8 cellular contexts compared by ENCODE assay signal in genomic region chr15:51750942-51751686, GRCh38. TPM values are rescaled to one million over a fixed set of nuclear protein-coding genes. Genes with fewer than 3 reads are reported as not detected.
DNase-seq lines count a peak whose midpoint lies in the region; ATAC-seq and TF ChIP-seq lines count a peak whose summit lies in the region.

Gene TMOD2, plus strand, starts transcription at chr15:51751597. Its CDS starts 14,845 bp downstream, at chr15:51766442.

- peaks cover 3% of the 10 kb centered on the region for H3K4me1 Mint-ChIP-seq in glutamatergic neuron (ENCODE audit: low read depth, unreplicated experiment)

- no peak within 1 kb of the TSS for H2AFZ ChIP-seq in OCI-LY7 (ENCODE audit: low read length)

- no TSS peak for BruUV-seq in OCI-LY7 (replicated peaks; lab: Mats Ljungman, UMichigan)

- POLR2A ChIA-PET in OCI-LY7 (lab: Charles Lee): interaction anchor here (0.6 kb wide), 1 partner anchor 756 kb away, joined by 3 read pairs; no protein-coding TSS in a partner anchor

- no peak within 1 kb of the TSS for H3K27ac ChIP-seq in OCI-LY7 (ENCODE audit: low read depth, low read length, poor library complexity, severe bottlenecking)

- no peaks in the 10 kb centered on the region for H3K36me3 ChIP-seq in OCI-LY7 (ENCODE audit: insufficient read depth, low read length)

- H3K4me2 ChIP-seq in OCI-LY7 (ENCODE audit: low read length): peak within 1 kb of the TSS; percentile 52; the same call in 1 of the 2 replicates

- TF ChIP-seq CTCF in OCI-LY7 (conservative IDR thresholded peaks at IDR 0.05; ENCODE audit: low read length): no peak
- no peak for TF ChIP-seq CTCF in glutamatergic neuron (IDR thresholded peaks at IDR 0.05; ENCODE audit: partially characterized antibody, unreplicated experiment)

- intact Hi-C loops in OCI-LY7 (cut with micrococcal nuclease; ENCODE audit: unreplicated experiment): no loop called here

- DNase-seq in ACHN: peak; percentile 24
- DNase-seq in OCI-LY7 (ENCODE audit: low spot score): no peak
- peak; percentile 58 for DNase-seq in activated naive CD4-positive, alpha-beta T cell treated with anti-CD3 and anti-CD28 coated beads, Interleukin-2, amount 50 U/mL, for 16 hours
- DNase-seq in glutamatergic neuron: peak; percentile 67
- DNase-seq in nucleus accumbens (lab: John Stamatoyannopoulos, UW): peak in 50 of 56 donors; percentile 23 to 83 (median 62)
- DNase-seq in HUDEP-2 (lab: John Stamatoyannopoulos, UW; ENCODE audit: unreplicated experiment in 76 of 76): no peak

- no peaks in the 10 kb centered on the region for H3K4me1 ChIP-seq in OCI-LY7 (ENCODE audit: insufficient read depth, low read length, poor library complexity, severe bottlenecking)

- H3K36me3 Mint-ChIP-seq in glutamatergic neuron (ENCODE audit: unreplicated experiment): no peaks in the 10 kb centered on the region

- CTCF ChIA-PET in OCI-LY7 (lab: Charles Lee; ENCODE audit: unreplicated experiment): no interaction called here

- H3K9me3 Mint-ChIP-seq in glutamatergic neuron (ENCODE audit: unreplicated experiment): peaks cover 5% of the 10 kb centered on the region

- H3K79me2 ChIP-seq in OCI-LY7 (ENCODE audit: insufficient read depth, low read depth, low read length): no peaks in the 10 kb centered on the region

- H3K9me2 ChIP-seq in OCI-LY7 (ENCODE audit: insufficient read depth, low read length): no peaks in the 10 kb centered on the region

- peak; percentile 81 for ATAC-seq in GM18511 (IDR thresholded peaks at IDR 0.05; ENCODE audit: unreplicated experiment)
- ATAC-seq in HG03039 (IDR thresholded peaks at IDR 0.05; ENCODE audit: unreplicated experiment): peak; percentile 78

- H3K27ac Mint-ChIP-seq in glutamatergic neuron (ENCODE audit: unreplicated experiment): peak within 1 kb of the TSS; percentile 79

- H4K20me1 ChIP-seq in OCI-LY7 (ENCODE audit: insufficient read depth, low read length): no peaks in the 10 kb centered on the region

- peak within 1 kb of the TSS; percentile 33 for H3K4me3 ChIP-seq in OCI-LY7 (ENCODE audit: low read depth, low read length, poor library complexity, severe bottlenecking)

- in situ Hi-C loops in ACHN (cut with HindIII; ENCODE audit: low pct_ligation_motif_present, low pct_unique_long_range_greater_than_20kb, low sequenced_read_pairs): loop anchor here (25.0 kb wide), 1 partner anchor 89 kb away; no protein-coding TSS in a partner anchor

- H3K27me3 Mint-ChIP-seq in glutamatergic neuron (ENCODE audit: unreplicated experiment): peaks cover 15% of the 10 kb centered on the region

- peak within 1 kb of the TSS; percentile 97 for H3K4me3 Mint-ChIP-seq in glutamatergic neuron (ENCODE audit: unreplicated experiment)

- no peaks in the 10 kb centered on the region for H3K9me3 ChIP-seq in OCI-LY7 (ENCODE audit: low read length)

RNA-seq across cellular contexts. Expression of gene TMOD2, which starts in this region (rescaled TPM):
- not detected in 2 replicates for total RNA-seq in OCI-LY7 (2014; rRNA removed; shearing (Covaris generic))
- total RNA-seq in OCI-LY7 (2022) (0.11 and 0.44 TPM in 2 replicates), glutamatergic neuron (ENCODE audit: unreplicated experiment) (75.0 TPM)

Comparison
In these comparisons a context has a peak if more than half of its experiments do, and no peak if none do; other contexts are left out.
1. RNA of gene TMOD2 (total RNA-seq): 75.0 TPM in glutamatergic neuron (single experiment); 0.11 to 0.44 TPM in OCI-LY7; every median in the first group is over 10 times any median in the second.
2. DNase-seq: peak in ACHN (single experiment), activated naive CD4-positive, alpha-beta T cell treated with anti-CD3 and anti-CD28 coated beads, Interleukin-2, amount 50 U/mL, for 16 hours (single experiment), glutamatergic neuron (single experiment) and nucleus accumbens (50 of 56); none in OCI-LY7 (single experiment) and HUDEP-2 (0 of 76).